1 cellular context compared by ENCODE assay signal in the genomic region with DNA sequence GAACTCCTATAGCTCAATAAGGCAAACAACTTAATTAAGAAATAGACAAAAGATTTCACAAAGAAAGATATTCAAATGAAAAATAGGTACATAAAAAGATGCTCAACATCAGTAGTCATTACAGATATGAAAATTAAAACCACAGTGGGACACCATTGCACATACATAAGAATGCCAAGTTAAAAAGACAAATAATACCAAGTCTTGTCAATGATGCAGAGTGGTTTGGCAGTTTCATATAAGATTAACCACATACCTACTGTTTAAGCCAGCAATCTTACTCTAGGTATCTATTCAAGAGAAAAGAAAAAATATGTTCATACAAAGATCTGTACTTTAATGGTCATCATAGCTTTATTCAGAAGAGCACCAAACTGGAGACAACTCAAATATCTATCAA.
TF ChIP-seq lines count a peak whose summit lies in the region.

No MANE protein-coding gene starts in this region.

TF ChIP-seq in HEK293, 187 proteins besides CTCF, POLR2A, EP300 and RAD21 (continued from another document):
- no peak for TF ChIP-seq ZNF654 (tag by site-specific recombination; IDR thresholded peaks at IDR 0.05; ENCODE audit: low read depth)
